In genomic region chr3:106707347-106707746, GRCh38 we compare ENCODE assay signal across 16 cellular contexts.
DNase-seq lines count a peak whose midpoint lies in the region; ATAC-seq, FAIRE-seq and TF ChIP-seq lines count a peak whose summit lies in the region.
"Had no signal": no experiment of that assay in that cellular context is flagged by ENCODE, and none has a peak within 500 bp of the region (broad histone marks: within the 10 kb centered on the region; RNA-seq: fewer than 3 reads in every experiment).

No MANE protein-coding gene starts in this region.

- H3K4me2 ChIP-seq in A549 = no peak overlapping the region
- H3K4me2 ChIP-seq in PC-3 (ENCODE audit: low read length) = no peak overlapping the region

- H3K4me3 ChIP-seq in A549 (no peak overlapping the region), PC-3 (ENCODE audit: low read length) (no peak overlapping the region)

- no peak for TF ChIP-seq EP300 in A549 (IDR thresholded peaks at IDR 0.05)

- DNase-seq in A549 (ENCODE audit: low read depth in 1 of 2, low spot score in 1 of 2) (no peak), ELR (ENCODE audit: low read depth) (peak; percentile 22), PC-3 (peak; percentile 33), foreskin keratinocyte (no peak), left colon (no peak), pons (ENCODE audit: low spot score) (no peak)
- DNase-seq: AML-193; Caco-2; CD4-positive, alpha-beta T cell; DMS153; DMS79; GF-D8; H9; KG1 had no signal

- ATAC-seq in A549 = no peak
- peak; percentile 59 for ATAC-seq in PC-3
- peak; percentile 12 for ATAC-seq in foreskin keratinocyte
- ATAC-seq in left colon = no peak

- no TSS peak for BruUV-seq in PC-3 (replicated peaks; lab: Mats Ljungman, UMichigan)

- no peaks in the 10 kb centered on the region for H3K36me3 ChIP-seq in PC-3 (ENCODE audit: low read depth, low read length)

- H3K9me2 ChIP-seq in PC-3 (replicated peaks; ENCODE audit: low read length) = 0 out of 2 replicates have a peak, but pooled peaks cover 3% of the 10 kb centered on the region

- WGBS in A549 (ENCODE audit: missing lambda C conversion rate) = 69% methylated on average over 1 of the region's 1 CpG

- intact Hi-C loops in PC-3 (cut with micrococcal nuclease) = no loop called here
- intact Hi-C loops in left colon (cut with DNase I, micrococcal nuclease) = no loop called here

- no peaks in the 10 kb centered on the region for H3F3A ChIP-seq in PC-3 (ENCODE audit: low read length, unreplicated experiment)

- H3K79me2 ChIP-seq in PC-3 (ENCODE audit: low read length) = no peaks in the 10 kb centered on the region

- TF ChIP-seq CTCF in A549 (IDR thresholded peaks at IDR 0.05) (no peak), PC-3 (conservative IDR thresholded peaks at IDR 0.05; ENCODE audit: low read depth, low read length) (no peak), foreskin keratinocyte (conservative IDR thresholded peaks at IDR 0.05) (no peak)

- TF ChIP-seq POLR2A in A549 (IDR thresholded peaks at IDR 0.05; ENCODE audit: low read length) = no peak

- no peaks in the 10 kb centered on the region for H4K20me1 ChIP-seq in PC-3 (ENCODE audit: low read length)

- no peak overlapping the region for H2AFZ ChIP-seq in PC-3 (ENCODE audit: low read length)

- no peak for TF ChIP-seq RAD21 in A549 (conservative IDR thresholded peaks at IDR 0.05 in 1 of 2, IDR thresholded peaks at IDR 0.05 in 1 of 2)

- no peak overlapping the region for H3K9ac ChIP-seq in PC-3 (ENCODE audit: low read length)

- H3K9me3 ChIP-seq in A549 (no peaks in the 10 kb centered on the region), PC-3 (ENCODE audit: low read length) (no peaks in the 10 kb centered on the region)
- H3K9me3 ChIP-seq: Caco-2 had no signal

- FAIRE-seq in A549 (lab: Jason Lieb, UNC) = no peak
- FAIRE-seq: H1 had no signal

- no peaks in the 10 kb centered on the region for H3K27me3 ChIP-seq in PC-3 (ENCODE audit: low read length)
- H3K27me3 ChIP-seq in foreskin keratinocyte = no peaks in the 10 kb centered on the region

- CTCF ChIA-PET in A549 (lab: Yijun Ruan, JAX) = interaction anchor here (0.7 kb wide), 1 partner anchor 695 kb away, joined by 3 read pairs; no protein-coding TSS in a partner anchor
- CTCF ChIA-PET in PC-3 (lab: Charles Lee) = no interaction called here

- POLR2A ChIA-PET in A549 (lab: Yijun Ruan, JAX) (no interaction called here), PC-3 (lab: Charles Lee; ENCODE audit: unreplicated experiment) (no interaction called here)

- H3K4me1 ChIP-seq in A549 = no peaks in the 10 kb centered on the region
- no peaks in the 10 kb centered on the region for H3K4me1 ChIP-seq in PC-3 (ENCODE audit: insufficient read depth, low read length)
- H3K4me1 ChIP-seq in foreskin keratinocyte = no peaks in the 10 kb centered on the region
- H3K4me1 ChIP-seq: Caco-2 had no signal

- H3K27ac ChIP-seq in A549 (no peak overlapping the region), PC-3 (ENCODE audit: low read length) (no peak overlapping the region), foreskin keratinocyte (no peak overlapping the region)
- H3K27ac ChIP-seq: C4-2B had no signal

TF ChIP-seq in A549, 52 proteins besides CTCF, POLR2A, EP300 and RAD21:
- no peak for TF ChIP-seq RFX5 (IDR thresholded peaks at IDR 0.05)
- peak; percentile 60 for TF ChIP-seq MAFK (IDR thresholded peaks at IDR 0.05; ENCODE audit: partially characterized antibody)

Comparison
In these comparisons a context has a peak if more than half of its experiments do, and no peak if none do; other contexts are left out.
1. ATAC-seq: peak in PC-3 (single experiment) and foreskin keratinocyte (single experiment); none in A549 (0 of 2) and left colon (single experiment).
2. DNase-seq: peak in ELR (single experiment) and PC-3 (single experiment); none in A549 (0 of 2), foreskin keratinocyte (0 of 2), left colon (0 of 2) and pons (single experiment).